In genomic region chr3:2268779-2269178, GRCh38 we compare ENCODE assay signal across 25 cellular contexts.
DNase-seq lines count a peak whose midpoint lies in the region; TF ChIP-seq lines count a peak whose summit lies in the region.
"Had no signal": no experiment of that assay in that cellular context is flagged by ENCODE, and none has a peak within 500 bp of the region (broad histone marks: within the 10 kb centered on the region; RNA-seq: fewer than 3 reads in every experiment).

No MANE protein-coding gene starts in this region.

- H3F3A ChIP-seq in GM23248 (ENCODE audit: insufficient read depth): no peaks in the 10 kb centered on the region

- H3K79me2 ChIP-seq in GM23248 (ENCODE audit: insufficient read depth): no peaks in the 10 kb centered on the region

- H3K4me2 ChIP-seq in GM23248 (ENCODE audit: unreplicated experiment): no peak overlapping the region

- no peak overlapping the region for H2AFZ ChIP-seq in GM23248

- no peaks in the 10 kb centered on the region for H3K9me2 ChIP-seq in GM23248 (ENCODE audit: insufficient read depth)

- H3K4me1 ChIP-seq in BE2C (no peaks in the 10 kb centered on the region), GM23248 (ENCODE audit: insufficient read depth) (no peaks in the 10 kb centered on the region)
- H3K4me1 ChIP-seq: thyroid gland had no signal

- DNase-seq in BE2C: no peak
- peak; percentile 11 for DNase-seq in GM12865 (ENCODE audit: low read depth)
- peak; percentile 75 for DNase-seq in NCI-H82 (lab: John Stamatoyannopoulos, UW)
- no peak for DNase-seq in epithelial cell of proximal tubule (ENCODE audit: low read depth)
- DNase-seq in activated naive CD4-positive, alpha-beta T cell treated with anti-CD3 and anti-CD28 coated beads, Interleukin-2, amount 50 U/mL, for 16 hours: no peak
- no peak for DNase-seq in GM23248
- DNase-seq in coronary artery (ENCODE audit: low spot score): no peak
- DNase-seq: activated CD4-positive, alpha-beta T cell treated with anti-CD3 and anti-CD28 coated beads, Interleukin-2, amount 50 U/mL, for 1 hour; activated CD8-positive, alpha-beta memory T cell treated with anti-CD3 and anti-CD28 coated beads, Interleukin-2, amount 50 U/mL, for 4 hours; activated naive CD8-positive, alpha-beta T cell treated with anti-CD3 and anti-CD28 coated beads for 36 hours; cerebellar nuclear complex; COR-L47; erythroblast; foreskin fibroblast; islet precursor cell; MG63; NCI-H146; NCI-H774; nucleus accumbens; retina; stimulated activated CD4-positive, alpha-beta T cell treated with anti-CD3 and anti-CD28 coated beads, Interleukin-2, amount 100 ng/mL, for 48 hours; stimulated activated naive CD4-positive, alpha-beta T cell treated with Interleukin-2 at 50 U/mL for 16 hours; T-helper 17 cell; thyroid gland had no signal

- H3K9me3 ChIP-seq in BE2C (no peaks in the 10 kb centered on the region), GM23248 (ENCODE audit: low read depth) (no peaks in the 10 kb centered on the region)
- H3K9me3 ChIP-seq: MG63, thyroid gland had no signal

- no peaks in the 10 kb centered on the region for H3K36me3 ChIP-seq in BE2C
- no peaks in the 10 kb centered on the region for H3K36me3 ChIP-seq in GM23248 (ENCODE audit: low read depth)
- H3K36me3 ChIP-seq: MG63, thyroid gland had no signal

- in situ Hi-C loops in GM23248 (cut with MboI): no loop called here

- H3K27me3 ChIP-seq in BE2C: no peaks in the 10 kb centered on the region
- no peaks in the 10 kb centered on the region for H3K27me3 ChIP-seq in GM23248 (replicated peaks; ENCODE audit: insufficient read depth)
- H3K27me3 ChIP-seq: MG63, thyroid gland had no signal

- TF ChIP-seq CTCF in BE2C (IDR thresholded peaks at IDR 0.05; ENCODE audit: low read depth, low read length) (peak; percentile 29), GM12865 (IDR thresholded peaks at IDR 0.05; ENCODE audit: insufficient read depth, low read depth, low read length, missing control alignments) (no peak), epithelial cell of proximal tubule (conservative IDR thresholded peaks at IDR 0.05; ENCODE audit: low read depth, low read length) (peak; percentile 34), coronary artery (IDR thresholded peaks at IDR 0.05) (no peak)

- no peak overlapping the region for H3K9ac ChIP-seq in GM23248

- H3K27ac ChIP-seq in GM23248 (no peak overlapping the region), coronary artery (no peak overlapping the region)
- H3K27ac ChIP-seq: thyroid gland had no signal

- H3K4me3 ChIP-seq in BE2C (ENCODE audit: low read depth, low read length): no peak overlapping the region
- no peak overlapping the region for H3K4me3 ChIP-seq in GM12865 (ENCODE audit: low read depth, low read length)
- no peak overlapping the region for H3K4me3 ChIP-seq in epithelial cell of proximal tubule (ENCODE audit: low read depth, low read length)
- no peak overlapping the region for H3K4me3 ChIP-seq in GM23248
- no peak overlapping the region for H3K4me3 ChIP-seq in coronary artery
- H3K4me3 ChIP-seq: lung, MG63, thyroid gland had no signal

- 11 to 29% methylated on average over 3 of the region's 3 CpGs for WGBS in GM23248 (ENCODE audit: low coverage in 1 of 2, low lambda C conversion rate in 2 of 2, missing lambda C conversion rate in 2 of 2), 2 experiments

- H4K20me1 ChIP-seq in GM23248 (ENCODE audit: insufficient read depth): no peaks in the 10 kb centered on the region

Comparison
In these comparisons a context has a peak if more than half of its experiments do, and no peak if none do; other contexts are left out.
1. DNase-seq: peak in GM12865 (single experiment) and NCI-H82 (single experiment); none in BE2C (single experiment), epithelial cell of proximal tubule (single experiment), activated naive CD4-positive, alpha-beta T cell treated with anti-CD3 and anti-CD28 coated beads, Interleukin-2, amount 50 U/mL, for 16 hours (single experiment), GM23248 (single experiment) and coronary artery (single experiment).
2. CTCF ChIP-seq: peak in BE2C (single experiment) and epithelial cell of proximal tubule (single experiment); none in GM12865 (single experiment) and coronary artery (single experiment).